ENCODE assay signal across 1 cellular context in the genomic region with DNA sequence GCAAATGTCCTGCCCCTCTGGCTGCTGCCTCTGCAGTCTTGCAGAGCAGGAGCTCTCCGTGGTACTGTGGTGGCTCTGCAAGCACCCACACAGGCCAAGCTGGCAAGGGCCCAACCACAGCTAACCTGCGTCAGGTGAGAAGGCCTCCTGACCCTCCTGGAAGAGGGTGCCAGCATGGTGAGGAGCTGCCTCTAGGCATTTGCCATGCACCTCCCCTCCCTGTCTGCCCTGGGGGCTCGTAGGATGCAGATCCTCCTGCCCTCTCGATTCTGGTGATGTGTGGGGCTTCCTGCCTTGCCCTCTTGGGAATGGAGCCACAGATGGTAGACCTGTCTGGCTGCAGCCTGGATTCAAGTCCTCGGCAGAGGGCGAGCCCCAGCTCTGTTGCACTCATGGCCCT.
A peak's percentile ranks its signal among the peaks of the same experiment; 100 is the strongest.
TF ChIP-seq lines count a peak whose summit lies in the region.

No MANE protein-coding gene starts in this region.

TF ChIP-seq in WTC11, 78 proteins besides CTCF, POLR2A, EP300 and RAD21 (continued from another document):
- TF ChIP-seq FOXP4 (CRISPR knock-in tag; IDR thresholded peaks at IDR 0.05), result 0 out of 2 replicates have a peak, but pooled peaks have one; percentile 30
- TF ChIP-seq FOXP1 (CRISPR knock-in tag; IDR thresholded peaks at IDR 0.05; ENCODE audit: borderline replicate concordance), result 0 out of 2 replicates have a peak, but pooled peaks have one; percentile 23
- TF ChIP-seq ZNF121 (CRISPR knock-in tag; IDR thresholded peaks at IDR 0.05), result peak; percentile 99
- TF ChIP-seq GRHL2 (CRISPR knock-in tag; IDR thresholded peaks at IDR 0.05; ENCODE audit: insufficient replicate concordance, severe bottlenecking), result no peak
- TF ChIP-seq, protein P1, sequence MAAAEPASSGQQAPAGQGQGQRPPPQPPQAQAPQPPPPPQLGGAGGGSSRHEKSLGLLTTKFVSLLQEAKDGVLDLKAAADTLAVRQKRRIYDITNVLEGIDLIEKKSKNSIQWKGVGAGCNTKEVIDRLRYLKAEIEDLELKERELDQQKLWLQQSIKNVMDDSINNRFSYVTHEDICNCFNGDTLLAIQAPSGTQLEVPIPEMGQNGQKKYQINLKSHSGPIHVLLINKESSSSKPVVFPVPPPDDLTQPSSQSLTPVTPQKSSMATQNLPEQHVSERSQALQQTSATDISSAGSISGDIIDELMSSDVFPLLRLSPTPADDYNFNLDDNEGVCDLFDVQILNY (CRISPR knock-in tag; IDR thresholded peaks at IDR 0.05), result no peak
